Comparison of ENCODE assay signal across 18 cellular contexts in the genomic region with DNA sequence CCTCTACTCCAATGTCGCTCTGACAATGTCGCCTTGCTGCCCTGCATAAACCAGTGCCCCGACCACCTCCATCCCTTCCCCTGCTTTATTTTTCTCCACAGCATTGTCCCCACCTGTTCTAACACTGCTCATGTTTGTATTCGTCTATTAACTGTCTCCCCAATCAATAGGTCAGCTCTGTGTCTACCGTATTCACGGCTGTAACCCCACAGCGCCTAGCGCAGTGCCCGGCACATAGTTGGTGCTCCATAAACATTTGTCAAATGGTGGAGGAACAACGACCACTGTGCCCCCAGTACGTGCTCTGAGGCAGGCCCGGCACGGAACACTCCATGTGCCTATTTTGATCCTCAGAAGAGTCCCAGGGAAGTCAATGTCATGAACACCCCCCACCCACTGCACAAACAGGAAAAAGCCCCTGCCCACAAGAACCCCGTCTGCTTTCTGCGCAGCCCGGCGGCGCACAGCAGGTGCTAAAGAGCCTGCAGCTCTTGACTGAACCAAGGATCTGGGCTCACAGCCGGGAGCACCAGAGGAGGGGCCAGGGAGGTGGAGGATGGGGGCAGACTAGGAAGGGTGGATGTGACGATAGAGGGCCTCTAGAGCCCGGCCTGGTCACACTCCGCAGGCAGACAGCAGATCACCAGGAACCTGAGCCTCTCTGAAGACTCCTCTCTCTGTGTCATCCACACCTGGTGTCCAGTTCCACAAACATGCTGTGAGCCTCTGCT. TPM values are rescaled to one million over a fixed set of nuclear protein-coding genes. Genes with fewer than 3 reads are reported as not detected.
DNase-seq lines count a peak whose midpoint lies in the region; ATAC-seq and TF ChIP-seq lines count a peak whose summit lies in the region.
"Had no signal": no experiment of that assay in that cellular context is flagged by ENCODE, and none has a peak within 500 bp of the region (broad histone marks: within the 10 kb centered on the region; RNA-seq: fewer than 3 reads in every experiment).

No MANE protein-coding gene starts in this region.

- H3K4me3 Mint-ChIP-seq in WTC11: no peak overlapping the region
- no peak overlapping the region for H3K4me3 Mint-ChIP-seq in naive thymus-derived CD8-positive, alpha-beta T cell
- H3K4me3 Mint-ChIP-seq: activated naive CD4-positive, alpha-beta T cell treated with anti-CD3 and anti-CD28 coated beads for 36 hours had no signal

- intact Hi-C loops in mucosa of descending colon (cut with DNase I, micrococcal nuclease): no loop called here

- CTCF ChIA-PET in WTC11 (lab: Charles Lee): interaction anchor here (1.0 to 2.7 kb wide), 3 partner anchors 27 to 149 kb away, joined by 3 to 9 read pairs (median 8); a partner anchor contains a TSS

- no peaks in the 10 kb centered on the region for H3K27me3 ChIP-seq in BE2C
- H3K27me3 ChIP-seq: brain microvascular endothelial cell, foreskin keratinocyte had no signal

- H3K9me3 ChIP-seq in BE2C (no peaks in the 10 kb centered on the region), mucosa of descending colon (no peaks in the 10 kb centered on the region)

- H3K27me3 Mint-ChIP-seq in WTC11 (ENCODE audit: low read depth): peaks cover 4% of the 10 kb centered on the region; the same call in 1 of the 2 replicates
- H3K27me3 Mint-ChIP-seq in naive thymus-derived CD8-positive, alpha-beta T cell: peaks cover 0 to 4% (median 0%) of the 10 kb centered on the region in 5 donors

- H3K4me3 ChIP-seq in BE2C (ENCODE audit: low read depth, low read length) (no peak overlapping the region), mucosa of descending colon (no peak overlapping the region)

- TF ChIP-seq CTCF in WTC11 (IDR thresholded peaks at IDR 0.05) (no peak), BE2C (IDR thresholded peaks at IDR 0.05; ENCODE audit: low read depth, low read length) (no peak), mucosa of descending colon (IDR thresholded peaks at IDR 0.05) (no peak)

- no peaks in the 10 kb centered on the region for H3K9me3 Mint-ChIP-seq in WTC11
- no peaks in the 10 kb centered on the region for H3K9me3 Mint-ChIP-seq in naive thymus-derived CD8-positive, alpha-beta T cell
- H3K9me3 Mint-ChIP-seq: activated naive CD4-positive, alpha-beta T cell treated with anti-CD3 and anti-CD28 coated beads for 36 hours had no signal

- H3K36me3 ChIP-seq in BE2C (no peaks in the 10 kb centered on the region), mucosa of descending colon (ENCODE audit: low read depth) (no peaks in the 10 kb centered on the region)
- H3K36me3 ChIP-seq: brain microvascular endothelial cell had no signal

- peaks cover 24% of the 10 kb centered on the region for H3K4me1 Mint-ChIP-seq in WTC11
- peaks cover 11 to 30% (median 16%) of the 10 kb centered on the region in 4 donors for H3K4me1 Mint-ChIP-seq in naive thymus-derived CD8-positive, alpha-beta T cell

- H3K27ac Mint-ChIP-seq in WTC11: peak overlapping the region; percentile 62
- peak overlapping the region in 6 of 10 donors; percentile 16 to 85 (median 74) for H3K27ac Mint-ChIP-seq in naive thymus-derived CD8-positive, alpha-beta T cell
- H3K27ac Mint-ChIP-seq: activated naive CD4-positive, alpha-beta T cell treated with anti-CD3 and anti-CD28 coated beads for 36 hours had no signal

- H3K36me3 Mint-ChIP-seq in WTC11: no peaks in the 10 kb centered on the region
- H3K36me3 Mint-ChIP-seq in naive thymus-derived CD8-positive, alpha-beta T cell: no peaks in the 10 kb centered on the region

- DNase-seq in COLO668 (lab: John Stamatoyannopoulos, UW; ENCODE audit: unreplicated experiment): peak; percentile 91
- DNase-seq in NCI-H146 (lab: John Stamatoyannopoulos, UW): peak; percentile 98
- DNase-seq in WTC11 (ENCODE audit: low spot score): no peak
- DNase-seq in naive thymus-derived CD8-positive, alpha-beta T cell: no peak
- no peak for DNase-seq in BE2C
- DNase-seq in mucosa of descending colon: no peak
- DNase-seq: activated naive CD4-positive, alpha-beta T cell treated with anti-CD3 and anti-CD28 coated beads for 36 hours; brain microvascular endothelial cell; effector CD4-positive, alpha-beta T cell; foreskin keratinocyte; midbrain; MM.1S; NCI-H524 treated with DMSO at 0.1 percent for 48 hours; SIG-M5 had no signal

- no peaks in the 10 kb centered on the region for H3K4me1 ChIP-seq in BE2C
- peaks cover 31% of the 10 kb centered on the region for H3K4me1 ChIP-seq in mucosa of descending colon (ENCODE audit: low read depth)

- POLR2A ChIA-PET in WTC11 (lab: Charles Lee): no interaction called here
- POLR2A ChIA-PET in naive thymus-derived CD8-positive, alpha-beta T cell (lab: Charles Lee): no interaction called here

- ATAC-seq in WTC11 (peak; percentile 76), GM19463 (IDR thresholded peaks at IDR 0.05; ENCODE audit: unreplicated experiment) (no peak), mucosa of descending colon (no peak), HG03342 (IDR thresholded peaks at IDR 0.05; ENCODE audit: unreplicated experiment) (no peak)
- no peak for ATAC-seq in naive thymus-derived CD8-positive, alpha-beta T cell
- ATAC-seq: foreskin keratinocyte had no signal

TF ChIP-seq in WTC11, 78 proteins besides CTCF, POLR2A, EP300 and RAD21 (continues in another document):
- TF ChIP-seq, protein P1, sequence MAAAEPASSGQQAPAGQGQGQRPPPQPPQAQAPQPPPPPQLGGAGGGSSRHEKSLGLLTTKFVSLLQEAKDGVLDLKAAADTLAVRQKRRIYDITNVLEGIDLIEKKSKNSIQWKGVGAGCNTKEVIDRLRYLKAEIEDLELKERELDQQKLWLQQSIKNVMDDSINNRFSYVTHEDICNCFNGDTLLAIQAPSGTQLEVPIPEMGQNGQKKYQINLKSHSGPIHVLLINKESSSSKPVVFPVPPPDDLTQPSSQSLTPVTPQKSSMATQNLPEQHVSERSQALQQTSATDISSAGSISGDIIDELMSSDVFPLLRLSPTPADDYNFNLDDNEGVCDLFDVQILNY (CRISPR knock-in tag; IDR thresholded peaks at IDR 0.05): no peak
- TF ChIP-seq ZNF121 (CRISPR knock-in tag; IDR thresholded peaks at IDR 0.05): no peak
- TF ChIP-seq, protein P2, sequence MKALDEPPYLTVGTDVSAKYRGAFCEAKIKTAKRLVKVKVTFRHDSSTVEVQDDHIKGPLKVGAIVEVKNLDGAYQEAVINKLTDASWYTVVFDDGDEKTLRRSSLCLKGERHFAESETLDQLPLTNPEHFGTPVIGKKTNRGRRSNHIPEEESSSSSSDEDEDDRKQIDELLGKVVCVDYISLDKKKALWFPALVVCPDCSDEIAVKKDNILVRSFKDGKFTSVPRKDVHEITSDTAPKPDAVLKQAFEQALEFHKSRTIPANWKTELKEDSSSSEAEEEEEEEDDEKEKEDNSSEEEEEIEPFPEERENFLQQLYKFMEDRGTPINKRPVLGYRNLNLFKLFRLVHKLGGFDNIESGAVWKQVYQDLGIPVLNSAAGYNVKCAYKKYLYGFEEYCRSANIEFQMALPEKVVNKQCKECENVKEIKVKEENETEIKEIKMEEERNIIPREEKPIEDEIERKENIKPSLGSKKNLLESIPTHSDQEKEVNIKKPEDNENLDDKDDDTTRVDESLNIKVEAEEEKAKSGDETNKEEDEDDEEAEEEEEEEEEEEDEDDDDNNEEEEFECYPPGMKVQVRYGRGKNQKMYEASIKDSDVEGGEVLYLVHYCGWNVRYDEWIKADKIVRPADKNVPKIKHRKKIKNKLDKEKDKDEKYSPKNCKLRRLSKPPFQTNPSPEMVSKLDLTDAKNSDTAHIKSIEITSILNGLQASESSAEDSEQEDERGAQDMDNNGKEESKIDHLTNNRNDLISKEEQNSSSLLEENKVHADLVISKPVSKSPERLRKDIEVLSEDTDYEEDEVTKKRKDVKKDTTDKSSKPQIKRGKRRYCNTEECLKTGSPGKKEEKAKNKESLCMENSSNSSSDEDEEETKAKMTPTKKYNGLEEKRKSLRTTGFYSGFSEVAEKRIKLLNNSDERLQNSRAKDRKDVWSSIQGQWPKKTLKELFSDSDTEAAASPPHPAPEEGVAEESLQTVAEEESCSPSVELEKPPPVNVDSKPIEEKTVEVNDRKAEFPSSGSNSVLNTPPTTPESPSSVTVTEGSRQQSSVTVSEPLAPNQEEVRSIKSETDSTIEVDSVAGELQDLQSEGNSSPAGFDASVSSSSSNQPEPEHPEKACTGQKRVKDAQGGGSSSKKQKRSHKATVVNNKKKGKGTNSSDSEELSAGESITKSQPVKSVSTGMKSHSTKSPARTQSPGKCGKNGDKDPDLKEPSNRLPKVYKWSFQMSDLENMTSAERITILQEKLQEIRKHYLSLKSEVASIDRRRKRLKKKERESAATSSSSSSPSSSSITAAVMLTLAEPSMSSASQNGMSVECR (CRISPR knock-in tag; IDR thresholded peaks at IDR 0.05; ENCODE audit: borderline replicate concordance): no peak
- no peak for TF ChIP-seq IRF2 (CRISPR knock-in tag; IDR thresholded peaks at IDR 0.05; ENCODE audit: borderline replicate concordance, low read depth)

RNA-seq across cellular contexts. Expression of a gene that starts 1.8 kb away (rescaled TPM):
- total RNA-seq in WTC11 (2021) (not detected in 3 replicates), mucosa of descending colon (under 1 TPM in 1 of 3 donors, not detected in 2; 0.17 TPM)
- total RNA-seq in naive thymus-derived CD8-positive, alpha-beta T cell: not detected
- polyA plus RNA-seq in naive thymus-derived CD8-positive, alpha-beta T cell: not detected
- 0.28 TPM for polyA plus RNA-seq in BE2C (2012; ENCODE audit: insufficient read depth, insufficient read length, low read depth)
- total RNA-seq: activated naive CD4-positive, alpha-beta T cell treated with anti-CD3 and anti-CD28 coated beads for 36 hours; foreskin keratinocyte; HT1080; pulmonary artery endothelial cell had no signal
- polyA plus RNA-seq: foreskin keratinocyte had no signal

RNA-seq across cellular contexts. Expression of a gene that starts 25.8 kb away (rescaled TPM):
- total RNA-seq in WTC11 (2021) (1.9 to 2.9 TPM (median 2.3 TPM) in 3 replicates), mucosa of descending colon (1 to 10 TPM; 5.8 to 8.0 (median 6.9) TPM)
- 1 to 10 TPM; 1.9 to 3.6 TPM for total RNA-seq in naive thymus-derived CD8-positive, alpha-beta T cell
- polyA plus RNA-seq in naive thymus-derived CD8-positive, alpha-beta T cell: under 1 TPM in 1 of 3 donors, not detected in 2; 0.14 TPM
- 1.5 TPM for polyA plus RNA-seq in BE2C (2012; ENCODE audit: insufficient read depth, insufficient read length, low read depth)

RNA-seq across cellular contexts. Expression of a gene that starts 51.4 kb away (rescaled TPM):
- 4.6 to 7.8 TPM (median 5.6 TPM) in 3 replicates for total RNA-seq in WTC11 (2021)
- 1 to 10 TPM; 5.9 to 7.7 TPM for total RNA-seq in naive thymus-derived CD8-positive, alpha-beta T cell
- 1 to 10 TPM; 3.2 to 6.2 (median 3.5) TPM for polyA plus RNA-seq in naive thymus-derived CD8-positive, alpha-beta T cell
- 14.5 TPM for polyA plus RNA-seq in BE2C (2012; ENCODE audit: insufficient read depth, insufficient read length, low read depth)
- total RNA-seq in mucosa of descending colon: 100 to 1,000 TPM in 1 of 3 donors, 10 to 100 TPM in 2; 78.9 to 145 (median 90.6) TPM

RNA-seq across cellular contexts. Expression of a gene that starts 53.4 kb away (rescaled TPM):
- total RNA-seq in WTC11 (2021) (13.7 to 15.9 TPM (median 15.0 TPM) in 3 replicates), mucosa of descending colon (10 to 100 TPM; 23.8 to 39.8 (median 26.7) TPM)
- total RNA-seq in naive thymus-derived CD8-positive, alpha-beta T cell: 1 to 10 TPM; 3.7 to 3.8 TPM
- 1 to 10 TPM in 1 of 3 donors, under 1 TPM in 2; 0.11 to 1.4 (median 0.37) TPM for polyA plus RNA-seq in naive thymus-derived CD8-positive, alpha-beta T cell
- polyA plus RNA-seq in BE2C (2012; ENCODE audit: insufficient read depth, insufficient read length, low read depth): 41.5 TPM

Comparison
In these comparisons a context has a peak if more than half of its experiments do, and no peak if none do; other contexts are left out.
1. DNase-seq: peak in COLO668 (single experiment) and NCI-H146 (single experiment); none in WTC11 (single experiment), naive thymus-derived CD8-positive, alpha-beta T cell (0 of 10), BE2C (single experiment) and mucosa of descending colon (0 of 3).